Comparison of ENCODE assay signal across 3 cellular contexts in genomic region chr3:135362889-135363288, GRCh38.
"Had no signal": no experiment of that assay in that cellular context is flagged by ENCODE, and none has a peak within 500 bp of the region (broad histone marks: within the 10 kb centered on the region; RNA-seq: fewer than 3 reads in every experiment).

No MANE protein-coding gene starts in this region.

- H3K4me3 ChIP-seq: GM12878 had no signal

- DNase-seq: GDM1, GF-D8 had no signal
